In the genomic region with DNA sequence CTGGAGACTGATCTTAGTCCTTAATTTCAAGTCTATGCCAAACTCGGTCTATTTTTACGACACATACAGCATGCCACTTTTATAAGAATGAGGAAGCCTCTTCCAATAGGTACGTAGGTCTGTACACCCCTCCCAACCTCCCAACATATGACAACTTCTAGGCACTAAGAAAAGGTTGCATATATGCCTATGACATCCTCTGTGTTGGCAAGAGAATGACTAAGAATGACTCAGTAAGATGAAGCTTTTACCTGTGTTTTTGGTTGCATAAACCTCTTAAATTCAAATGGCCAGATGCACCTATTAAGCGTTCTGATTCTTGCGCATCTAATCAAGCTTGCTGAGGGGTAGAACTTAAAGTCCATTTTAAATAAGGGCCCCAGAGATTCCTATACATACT, we compare ENCODE assay signal across 22 cellular contexts.
"Had no signal": no experiment of that assay in that cellular context is flagged by ENCODE, and none has a peak within 500 bp of the region (broad histone marks: within the 10 kb centered on the region; RNA-seq: fewer than 3 reads in every experiment).

No MANE protein-coding gene starts in this region.

- H3K9me3 ChIP-seq: colonic mucosa, gastrocnemius medialis, prostate gland, right lobe of liver, suprapubic skin, thyroid gland, uterus had no signal

- H3K27ac ChIP-seq: colonic mucosa, gastrocnemius medialis, heart right ventricle, parathyroid adenoma, prostate gland, right lobe of liver, suprapubic skin, thyroid gland, uterus had no signal

- H3K27me3 ChIP-seq: colonic mucosa, gastrocnemius medialis, heart right ventricle, right lobe of liver, suprapubic skin, thyroid gland, uterus had no signal

- H3K79me2 ChIP-seq: parathyroid adenoma had no signal

- H3K4me1 ChIP-seq: colonic mucosa, gastrocnemius medialis, heart right ventricle, parathyroid adenoma, prostate gland, right lobe of liver, suprapubic skin, uterus had no signal

- DNase-seq: colonic mucosa; dermis blood vessel endothelial cell; gastrocnemius medialis; heart right ventricle; hypothalamus; left colon; left ventricle myocardium superior; mesendoderm; naive B cell; occipital lobe; retina; right lobe of liver; stimulated activated CD4-positive, alpha-beta T cell treated with anti-CD3 and anti-CD28 coated beads, Interleukin-4, amount 100 ng/mL, for 1 hour; stimulated activated CD8-positive, alpha-beta memory T cell treated with anti-CD3 and anti-CD28 coated beads, Interleukin-4, amount 100 ng/mL, for 48 hours; stimulated activated naive CD8-positive, alpha-beta T cell treated with anti-CD3 and anti-CD28 coated beads, Interleukin-15, Interleukin-2, amounts not matched to agents 100 U/mL and 50 U/mL, for 24 hours; thyroid gland; uterus had no signal

- ATAC-seq: gastrocnemius medialis; heart right ventricle; left colon; left ventricle myocardium superior; right lobe of liver; stimulated activated effector memory CD8-positive, alpha-beta T cell treated with anti-CD3 and anti-CD28 coated beads, Interleukin-12 subunit alpha, Interleukin-12 subunit beta, amount 100 ng/mL, for 72 hours; stimulated activated naive CD8-positive, alpha-beta T cell treated with anti-CD3 and anti-CD28 coated beads, Interleukin-15, Interleukin-2, amounts not matched to agents 100 U/mL and 50 U/mL, for 24 hours had no signal

- H3K36me3 ChIP-seq: colonic mucosa, gastrocnemius medialis, heart right ventricle, prostate gland, right lobe of liver, suprapubic skin, thyroid gland, uterus had no signal

- H2AFZ ChIP-seq: parathyroid adenoma had no signal

- H3K9ac ChIP-seq: parathyroid adenoma had no signal

- H3K4me3 ChIP-seq: colonic mucosa, gastrocnemius medialis, heart right ventricle, lung, prostate gland, right lobe of liver, suprapubic skin, thyroid gland, uterus had no signal
